Comparison of ENCODE assay signal across 19 cellular contexts in the genomic region with DNA sequence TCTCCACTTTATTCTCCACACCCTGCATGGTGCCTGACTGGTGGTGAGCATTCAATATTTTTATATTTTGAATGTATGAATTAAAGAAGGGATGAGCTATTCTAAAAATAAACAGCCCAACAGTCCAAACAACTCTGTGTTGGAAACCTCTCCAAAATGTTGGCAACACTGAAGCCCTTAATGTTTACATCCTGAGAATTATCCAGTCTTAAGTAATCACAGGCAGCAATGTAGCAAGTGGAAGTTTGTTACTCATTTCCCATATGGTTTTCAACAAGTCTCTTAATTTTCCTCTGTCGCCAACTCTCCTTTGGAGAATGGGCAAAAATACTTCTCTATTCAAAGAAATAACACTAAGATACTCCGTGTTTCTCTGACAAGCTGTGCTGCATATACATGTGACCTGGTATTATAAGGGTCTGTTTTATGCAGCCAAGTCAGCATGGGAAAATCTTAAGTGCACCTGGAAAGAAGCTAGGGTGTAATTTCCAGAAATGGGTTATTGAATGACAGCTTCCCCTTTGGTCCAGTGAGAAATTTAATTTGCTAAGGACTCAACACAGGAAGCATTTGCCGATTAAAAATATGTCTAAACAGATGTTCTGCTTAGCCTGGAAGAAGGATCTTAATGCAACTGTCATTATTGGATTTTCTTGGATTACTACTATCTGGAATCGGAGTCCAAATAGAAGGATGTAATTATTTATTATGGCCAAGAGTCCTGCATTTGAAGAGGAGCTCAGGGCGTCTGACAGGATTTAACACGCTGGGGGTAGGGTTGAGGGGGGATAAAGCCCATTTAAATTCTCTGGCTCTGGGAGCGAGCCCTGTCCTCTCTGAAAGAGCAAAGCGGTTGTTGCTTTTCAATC.
"Had no signal": no experiment of that assay in that cellular context is flagged by ENCODE, and none has a peak within 500 bp of the region (broad histone marks: within the 10 kb centered on the region; RNA-seq: fewer than 3 reads in every experiment).

No MANE protein-coding gene starts in this region.

- H3K4me3 Mint-ChIP-seq: endodermal cell; nephron progenitor cell; T-helper 1 cell treated with Interleukin-12 subunit alpha and Interleukin-12 subunit beta and Interleukin-4 antibody, amounts not matched to agents 30 μg/mL and 1 μg/mL, for 36 hours; type B pancreatic cell had no signal

- H3K27ac Mint-ChIP-seq: endodermal cell; nephron progenitor cell; T-helper 1 cell treated with Interleukin-12 subunit alpha and Interleukin-12 subunit beta and Interleukin-4 antibody, amounts not matched to agents 30 μg/mL and 1 μg/mL, for 36 hours; type B pancreatic cell had no signal

- H3K4me3 ChIP-seq: left lung, right lobe of liver, SK-N-MC, spleen had no signal

- DNase-seq: activated CD4-positive, CD25-positive, alpha-beta regulatory T cell; activated naive CD4-positive, alpha-beta T cell treated with anti-CD3 and anti-CD28 coated beads, Interleukin-2, amount 50 U/mL, for 16 hours; activated T-cell treated with anti-CD3 and anti-CD28 coated beads, Interleukin-2, amount 50 U/mL, for 1 hour; brain microvascular endothelial cell; endodermal cell; erythroblast; foreskin fibroblast; head of caudate nucleus; left lung; mesenchymal stem cell; nephron progenitor cell; posterior cingulate gyrus; right lobe of liver; spleen; stimulated activated CD4-positive, alpha-beta T cell treated with anti-CD3 and anti-CD28 coated beads, Interleukin-1b, Interleukin-23, amount 100 ng/mL, for 48 hours; stimulated activated naive CD4-positive, alpha-beta T cell had no signal

- H3K9me3 Mint-ChIP-seq: T-helper 1 cell treated with Interleukin-12 subunit alpha and Interleukin-12 subunit beta and Interleukin-4 antibody, amounts not matched to agents 30 μg/mL and 1 μg/mL, for 36 hours had no signal

- H3K36me3 Mint-ChIP-seq: type B pancreatic cell had no signal
